In the genomic region with DNA sequence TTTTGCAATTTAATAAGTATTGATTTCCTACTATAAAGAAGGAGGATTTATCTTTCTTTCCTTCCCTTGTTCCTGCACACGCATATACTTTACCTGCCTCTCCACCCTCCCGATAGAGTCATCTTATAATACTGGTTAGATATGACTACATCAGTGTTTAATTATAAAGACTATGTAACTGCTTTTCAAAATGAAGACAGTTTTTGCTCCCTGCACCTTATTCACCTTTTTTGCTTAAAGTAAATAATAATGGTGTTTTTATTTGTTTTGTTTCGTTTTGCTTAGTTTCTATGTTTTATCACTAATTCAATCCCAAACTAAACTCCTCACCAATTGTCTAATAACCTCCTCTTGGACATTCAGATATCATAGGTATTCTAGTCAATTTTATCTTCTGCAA, we compare ENCODE assay signal across 7 cellular contexts.
"Had no signal": no experiment of that assay in that cellular context is flagged by ENCODE, and none has a peak within 500 bp of the region (broad histone marks: within the 10 kb centered on the region; RNA-seq: fewer than 3 reads in every experiment).

No MANE protein-coding gene starts in this region.

- DNase-seq: GDM1, GF-D8 had no signal

- H3K4me3 ChIP-seq: GM12878 had no signal

- ATAC-seq: GM12878 had no signal

- FAIRE-seq: GM12878, GM12891, GM12892, GM18507, GM19239 had no signal
